1 cellular context compared by ENCODE assay signal in the genomic region with DNA sequence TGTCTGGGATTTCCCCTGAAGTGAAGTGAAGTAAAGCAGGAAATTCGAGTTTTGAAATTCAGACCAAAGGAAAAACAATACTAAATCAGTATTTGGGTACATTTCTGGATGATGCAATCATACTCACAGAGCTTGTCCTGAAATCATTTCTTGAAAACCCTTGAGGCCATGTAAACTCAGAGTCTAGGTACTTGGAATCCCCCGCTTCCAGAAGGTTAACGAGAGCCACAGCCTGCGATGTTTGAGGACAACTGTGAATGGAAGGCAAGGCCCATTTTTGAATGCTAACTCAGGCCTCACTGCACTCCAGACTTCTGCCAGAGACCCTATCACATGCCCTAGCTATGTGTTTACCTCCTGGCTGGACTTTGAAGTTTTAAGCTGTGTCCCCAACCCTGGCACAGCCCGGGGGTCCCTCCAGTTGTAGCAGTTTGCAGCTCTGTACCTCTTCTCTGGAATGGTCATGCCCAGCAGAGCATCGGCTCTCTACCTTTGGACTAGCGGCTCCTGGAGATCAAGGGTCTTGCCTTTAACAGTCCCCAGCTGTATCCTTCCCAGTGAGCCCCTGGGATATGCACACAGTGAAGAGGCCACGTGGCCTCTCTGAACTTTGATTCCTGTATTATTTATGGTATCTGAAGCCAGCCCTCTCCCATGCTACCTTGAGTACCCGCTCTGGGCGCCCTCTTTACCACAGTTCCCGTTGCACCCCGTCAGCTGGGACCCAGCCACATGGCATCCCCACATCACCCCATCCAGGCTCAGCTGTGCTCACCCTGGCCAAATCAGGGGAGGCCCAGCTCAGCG.
TF ChIP-seq lines count a peak whose summit lies in the region.

No MANE protein-coding gene starts in this region.

TF ChIP-seq in GM23338, 12 proteins besides CTCF, POLR2A, EP300 and RAD21 (continued from another document):
- TF ChIP-seq, protein P1, sequence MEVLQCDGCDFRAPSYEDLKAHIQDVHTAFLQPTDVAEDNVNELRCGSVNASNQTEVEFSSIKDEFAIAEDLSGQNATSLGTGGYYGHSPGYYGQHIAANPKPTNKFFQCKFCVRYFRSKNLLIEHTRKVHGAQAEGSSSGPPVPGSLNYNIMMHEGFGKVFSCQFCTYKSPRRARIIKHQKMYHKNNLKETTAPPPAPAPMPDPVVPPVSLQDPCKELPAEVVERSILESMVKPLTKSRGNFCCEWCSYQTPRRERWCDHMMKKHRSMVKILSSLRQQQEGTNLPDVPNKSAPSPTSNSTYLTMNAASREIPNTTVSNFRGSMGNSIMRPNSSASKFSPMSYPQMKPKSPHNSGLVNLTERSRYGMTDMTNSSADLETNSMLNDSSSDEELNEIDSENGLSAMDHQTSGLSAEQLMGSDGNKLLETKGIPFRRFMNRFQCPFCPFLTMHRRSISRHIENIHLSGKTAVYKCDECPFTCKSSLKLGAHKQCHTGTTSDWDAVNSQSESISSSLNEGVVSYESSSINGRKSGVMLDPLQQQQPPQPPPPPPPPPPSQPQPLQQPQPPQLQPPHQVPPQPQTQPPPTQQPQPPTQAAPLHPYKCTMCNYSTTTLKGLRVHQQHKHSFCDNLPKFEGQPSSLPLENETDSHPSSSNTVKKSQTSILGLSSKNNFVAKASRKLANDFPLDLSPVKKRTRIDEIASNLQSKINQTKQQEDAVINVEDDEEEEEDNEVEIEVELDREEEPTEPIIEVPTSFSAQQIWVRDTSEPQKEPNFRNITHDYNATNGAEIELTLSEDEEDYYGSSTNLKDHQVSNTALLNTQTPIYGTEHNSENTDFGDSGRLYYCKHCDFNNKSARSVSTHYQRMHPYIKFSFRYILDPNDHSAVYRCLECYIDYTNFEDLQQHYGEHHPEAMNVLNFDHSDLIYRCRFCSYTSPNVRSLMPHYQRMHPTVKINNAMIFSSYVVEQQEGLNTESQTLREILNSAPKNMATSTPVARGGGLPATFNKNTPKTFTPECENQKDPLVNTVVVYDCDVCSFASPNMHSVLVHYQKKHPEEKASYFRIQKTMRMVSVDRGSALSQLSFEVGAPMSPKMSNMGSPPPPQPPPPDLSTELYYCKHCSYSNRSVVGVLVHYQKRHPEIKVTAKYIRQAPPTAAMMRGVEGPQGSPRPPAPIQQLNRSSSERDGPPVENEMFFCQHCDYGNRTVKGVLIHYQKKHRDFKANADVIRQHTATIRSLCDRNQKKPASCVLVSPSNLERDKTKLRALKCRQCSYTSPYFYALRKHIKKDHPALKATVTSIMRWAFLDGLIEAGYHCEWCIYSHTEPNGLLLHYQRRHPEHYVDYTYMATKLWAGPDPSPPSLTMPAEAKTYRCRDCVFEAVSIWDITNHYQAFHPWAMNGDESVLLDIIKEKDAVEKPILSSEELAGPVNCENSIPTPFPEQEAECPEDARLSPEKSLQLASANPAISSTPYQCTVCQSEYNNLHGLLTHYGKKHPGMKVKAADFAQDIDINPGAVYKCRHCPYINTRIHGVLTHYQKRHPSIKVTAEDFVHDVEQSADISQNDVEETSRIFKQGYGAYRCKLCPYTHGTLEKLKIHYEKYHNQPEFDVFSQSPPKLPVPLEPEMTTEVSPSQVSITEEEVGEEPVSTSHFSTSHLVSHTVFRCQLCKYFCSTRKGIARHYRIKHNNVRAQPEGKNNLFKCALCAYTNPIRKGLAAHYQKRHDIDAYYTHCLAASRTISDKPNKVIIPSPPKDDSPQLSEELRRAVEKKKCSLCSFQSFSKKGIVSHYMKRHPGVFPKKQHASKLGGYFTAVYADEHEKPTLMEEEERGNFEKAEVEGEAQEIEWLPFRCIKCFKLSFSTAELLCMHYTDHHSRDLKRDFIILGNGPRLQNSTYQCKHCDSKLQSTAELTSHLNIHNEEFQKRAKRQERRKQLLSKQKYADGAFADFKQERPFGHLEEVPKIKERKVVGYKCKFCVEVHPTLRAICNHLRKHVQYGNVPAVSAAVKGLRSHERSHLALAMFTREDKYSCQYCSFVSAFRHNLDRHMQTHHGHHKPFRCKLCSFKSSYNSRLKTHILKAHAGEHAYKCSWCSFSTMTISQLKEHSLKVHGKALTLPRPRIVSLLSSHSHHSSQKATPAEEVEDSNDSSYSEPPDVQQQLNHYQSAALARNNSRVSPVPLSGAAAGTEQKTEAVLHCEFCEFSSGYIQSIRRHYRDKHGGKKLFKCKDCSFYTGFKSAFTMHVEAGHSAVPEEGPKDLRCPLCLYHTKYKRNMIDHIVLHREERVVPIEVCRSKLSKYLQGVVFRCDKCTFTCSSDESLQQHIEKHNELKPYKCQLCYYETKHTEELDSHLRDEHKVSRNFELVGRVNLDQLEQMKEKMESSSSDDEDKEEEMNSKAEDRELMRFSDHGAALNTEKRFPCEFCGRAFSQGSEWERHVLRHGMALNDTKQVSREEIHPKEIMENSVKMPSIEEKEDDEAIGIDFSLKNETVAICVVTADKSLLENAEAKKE (CRISPR knock-in tag; IDR thresholded peaks at IDR 0.05): no peak
- TF ChIP-seq, protein P2, sequence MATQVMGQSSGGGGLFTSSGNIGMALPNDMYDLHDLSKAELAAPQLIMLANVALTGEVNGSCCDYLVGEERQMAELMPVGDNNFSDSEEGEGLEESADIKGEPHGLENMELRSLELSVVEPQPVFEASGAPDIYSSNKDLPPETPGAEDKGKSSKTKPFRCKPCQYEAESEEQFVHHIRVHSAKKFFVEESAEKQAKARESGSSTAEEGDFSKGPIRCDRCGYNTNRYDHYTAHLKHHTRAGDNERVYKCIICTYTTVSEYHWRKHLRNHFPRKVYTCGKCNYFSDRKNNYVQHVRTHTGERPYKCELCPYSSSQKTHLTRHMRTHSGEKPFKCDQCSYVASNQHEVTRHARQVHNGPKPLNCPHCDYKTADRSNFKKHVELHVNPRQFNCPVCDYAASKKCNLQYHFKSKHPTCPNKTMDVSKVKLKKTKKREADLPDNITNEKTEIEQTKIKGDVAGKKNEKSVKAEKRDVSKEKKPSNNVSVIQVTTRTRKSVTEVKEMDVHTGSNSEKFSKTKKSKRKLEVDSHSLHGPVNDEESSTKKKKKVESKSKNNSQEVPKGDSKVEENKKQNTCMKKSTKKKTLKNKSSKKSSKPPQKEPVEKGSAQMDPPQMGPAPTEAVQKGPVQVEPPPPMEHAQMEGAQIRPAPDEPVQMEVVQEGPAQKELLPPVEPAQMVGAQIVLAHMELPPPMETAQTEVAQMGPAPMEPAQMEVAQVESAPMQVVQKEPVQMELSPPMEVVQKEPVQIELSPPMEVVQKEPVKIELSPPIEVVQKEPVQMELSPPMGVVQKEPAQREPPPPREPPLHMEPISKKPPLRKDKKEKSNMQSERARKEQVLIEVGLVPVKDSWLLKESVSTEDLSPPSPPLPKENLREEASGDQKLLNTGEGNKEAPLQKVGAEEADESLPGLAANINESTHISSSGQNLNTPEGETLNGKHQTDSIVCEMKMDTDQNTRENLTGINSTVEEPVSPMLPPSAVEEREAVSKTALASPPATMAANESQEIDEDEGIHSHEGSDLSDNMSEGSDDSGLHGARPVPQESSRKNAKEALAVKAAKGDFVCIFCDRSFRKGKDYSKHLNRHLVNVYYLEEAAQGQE (IDR thresholded peaks at IDR 0.05; ENCODE audit: unreplicated experiment): no peak
- TF ChIP-seq JUNB (IDR thresholded peaks at IDR 0.05; ENCODE audit: unreplicated experiment) (no peak), ZNF331 (CRISPR knock-in tag; IDR thresholded peaks at IDR 0.05; ENCODE audit: low read depth) (no peak)
TF ChIP-seq in GM23338: peak in this region for 0.
